Comparison of ENCODE assay signal across 1 cellular context in genomic region chr2:200221055-200221692, GRCh38.
TF ChIP-seq lines count a peak whose summit lies in the region.

No MANE protein-coding gene starts in this region.

TF ChIP-seq in HepG2, 621 proteins besides CTCF, POLR2A, EP300 and RAD21 (continued from another document and continues in another):
- TF ChIP-seq BORCS8-MEF2B (CRISPR knock-in tag; IDR thresholded peaks at IDR 0.05) = no peak
- TF ChIP-seq, protein P1, sequence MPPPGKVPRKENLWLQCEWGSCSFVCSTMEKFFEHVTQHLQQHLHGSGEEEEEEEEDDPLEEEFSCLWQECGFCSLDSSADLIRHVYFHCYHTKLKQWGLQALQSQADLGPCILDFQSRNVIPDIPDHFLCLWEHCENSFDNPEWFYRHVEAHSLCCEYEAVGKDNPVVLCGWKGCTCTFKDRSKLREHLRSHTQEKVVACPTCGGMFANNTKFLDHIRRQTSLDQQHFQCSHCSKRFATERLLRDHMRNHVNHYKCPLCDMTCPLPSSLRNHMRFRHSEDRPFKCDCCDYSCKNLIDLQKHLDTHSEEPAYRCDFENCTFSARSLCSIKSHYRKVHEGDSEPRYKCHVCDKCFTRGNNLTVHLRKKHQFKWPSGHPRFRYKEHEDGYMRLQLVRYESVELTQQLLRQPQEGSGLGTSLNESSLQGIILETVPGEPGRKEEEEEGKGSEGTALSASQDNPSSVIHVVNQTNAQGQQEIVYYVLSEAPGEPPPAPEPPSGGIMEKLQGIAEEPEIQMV (CRISPR knock-in tag; IDR thresholded peaks at IDR 0.05; ENCODE audit: low read depth) = peak; percentile 60; the same call in 1 of the 2 replicates
- TF ChIP-seq CERS6 (CRISPR knock-in tag; IDR thresholded peaks at IDR 0.05) = no peak
- TF ChIP-seq SIN3A (IDR thresholded peaks at IDR 0.05; ENCODE audit: borderline replicate concordance, low read depth, low read length) = peak; percentile 54; the same call in 1 of the 2 replicates
- TF ChIP-seq GATA4 (IDR thresholded peaks at IDR 0.05; ENCODE audit: borderline replicate concordance, low read depth) = peak; percentile 93; the same call in 1 of the 2 replicates
- TF ChIP-seq ZNF207 (IDR thresholded peaks at IDR 0.05; ENCODE audit: borderline replicate concordance) = no peak
- TF ChIP-seq ZNF768 (CRISPR knock-in tag; IDR thresholded peaks at IDR 0.05) = no peak
- TF ChIP-seq TRIM22 (IDR thresholded peaks at IDR 0.05) = no peak
- peak; percentile 85; the same call in 1 of the 2 replicates for TF ChIP-seq JUN (CRISPR knock-in tag; IDR thresholded peaks at IDR 0.05)
- TF ChIP-seq THAP8 (CRISPR knock-in tag; IDR thresholded peaks at IDR 0.05; ENCODE audit: borderline replicate concordance) = no peak
- TF ChIP-seq HOXA5 (CRISPR knock-in tag; IDR thresholded peaks at IDR 0.05) = peak; percentile 86
- TF ChIP-seq MTA1 (CRISPR knock-in tag; IDR thresholded peaks at IDR 0.05; ENCODE audit: borderline replicate concordance) = no peak; the same call in 1 of the 2 replicates
- TF ChIP-seq HOXD1 (CRISPR knock-in tag; IDR thresholded peaks at IDR 0.05) = 0 out of 2 replicates have a peak, but pooled peaks have one; percentile 44
- TF ChIP-seq, protein P2, sequence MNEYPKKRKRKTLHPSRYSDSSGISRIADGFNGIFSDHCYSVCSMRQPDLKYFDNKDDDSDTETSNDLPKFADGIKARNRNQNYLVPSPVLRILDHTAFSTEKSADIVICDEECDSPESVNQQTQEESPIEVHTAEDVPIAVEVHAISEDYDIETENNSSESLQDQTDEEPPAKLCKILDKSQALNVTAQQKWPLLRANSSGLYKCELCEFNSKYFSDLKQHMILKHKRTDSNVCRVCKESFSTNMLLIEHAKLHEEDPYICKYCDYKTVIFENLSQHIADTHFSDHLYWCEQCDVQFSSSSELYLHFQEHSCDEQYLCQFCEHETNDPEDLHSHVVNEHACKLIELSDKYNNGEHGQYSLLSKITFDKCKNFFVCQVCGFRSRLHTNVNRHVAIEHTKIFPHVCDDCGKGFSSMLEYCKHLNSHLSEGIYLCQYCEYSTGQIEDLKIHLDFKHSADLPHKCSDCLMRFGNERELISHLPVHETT (CRISPR knock-in tag; conservative IDR thresholded peaks at IDR 0.05) = 0 out of 2 replicates have a peak, but pooled peaks have one; percentile 40
- 0 out of 2 replicates have a peak, but pooled peaks have one; percentile 59 for TF ChIP-seq ZFP36L1 (CRISPR knock-in tag; IDR thresholded peaks at IDR 0.05)
- TF ChIP-seq ZNF83 (CRISPR knock-in tag; IDR thresholded peaks at IDR 0.05; ENCODE audit: borderline replicate concordance) = no peak
- peak; percentile 39; the same call in 1 of the 2 replicates for TF ChIP-seq ZNF12 (CRISPR knock-in tag; IDR thresholded peaks at IDR 0.05)
- no peak for TF ChIP-seq ZBTB1 (CRISPR knock-in tag; IDR thresholded peaks at IDR 0.05; ENCODE audit: borderline replicate concordance)
- peak; percentile 31; the same call in 1 of the 2 replicates for TF ChIP-seq RNF219 (CRISPR knock-in tag; IDR thresholded peaks at IDR 0.05)
- no peak for TF ChIP-seq NFIB (CRISPR knock-in tag; IDR thresholded peaks at IDR 0.05; ENCODE audit: borderline replicate concordance)
- peak; percentile 93 for TF ChIP-seq SALL1 (CRISPR knock-in tag; IDR thresholded peaks at IDR 0.05)
- no peak; the same call in 1 of the 2 replicates for TF ChIP-seq ZSCAN21 (CRISPR knock-in tag; IDR thresholded peaks at IDR 0.05; ENCODE audit: borderline replicate concordance)
- no peak for TF ChIP-seq KDM3A (CRISPR knock-in tag; IDR thresholded peaks at IDR 0.05; ENCODE audit: low read depth)
- TF ChIP-seq, protein P3, sequence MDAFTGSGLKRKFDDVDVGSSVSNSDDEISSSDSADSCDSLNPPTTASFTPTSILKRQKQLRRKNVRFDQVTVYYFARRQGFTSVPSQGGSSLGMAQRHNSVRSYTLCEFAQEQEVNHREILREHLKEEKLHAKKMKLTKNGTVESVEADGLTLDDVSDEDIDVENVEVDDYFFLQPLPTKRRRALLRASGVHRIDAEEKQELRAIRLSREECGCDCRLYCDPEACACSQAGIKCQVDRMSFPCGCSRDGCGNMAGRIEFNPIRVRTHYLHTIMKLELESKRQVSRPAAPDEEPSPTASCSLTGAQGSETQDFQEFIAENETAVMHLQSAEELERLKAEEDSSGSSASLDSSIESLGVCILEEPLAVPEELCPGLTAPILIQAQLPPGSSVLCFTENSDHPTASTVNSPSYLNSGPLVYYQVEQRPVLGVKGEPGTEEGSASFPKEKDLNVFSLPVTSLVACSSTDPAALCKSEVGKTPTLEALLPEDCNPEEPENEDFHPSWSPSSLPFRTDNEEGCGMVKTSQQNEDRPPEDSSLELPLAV (CRISPR knock-in tag; conservative IDR thresholded peaks at IDR 0.05; ENCODE audit: low read depth) = no peak
- TF ChIP-seq FOXO4 (CRISPR knock-in tag; conservative IDR thresholded peaks at IDR 0.05) = no peak
- TF ChIP-seq, protein P4, sequence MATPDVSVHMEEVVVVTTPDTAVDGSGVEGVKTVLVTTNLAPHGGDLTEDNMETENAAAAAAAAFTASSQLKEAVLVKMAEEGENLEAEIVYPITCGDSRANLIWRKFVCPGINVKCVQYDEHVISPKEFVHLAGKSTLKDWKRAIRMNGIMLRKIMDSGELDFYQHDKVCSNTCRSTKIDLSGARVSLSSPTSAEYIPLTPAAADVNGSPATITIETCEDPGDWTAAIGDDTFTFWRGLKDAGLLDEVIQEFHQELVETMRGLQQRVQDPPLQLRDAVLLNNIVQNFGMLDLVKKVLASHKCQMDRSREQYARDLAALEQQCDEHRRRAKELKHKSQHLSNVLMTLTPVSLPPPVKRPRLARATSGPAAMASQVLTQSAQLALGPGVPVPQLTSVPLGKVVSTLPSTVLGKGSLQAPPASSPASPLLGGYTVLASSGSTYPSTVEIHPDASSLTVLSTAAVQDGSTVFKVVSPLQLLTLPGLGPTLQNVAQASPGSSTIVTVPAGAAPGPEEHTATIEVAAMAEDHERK (CRISPR knock-in tag; IDR thresholded peaks at IDR 0.05; ENCODE audit: low read depth) = no peak
- TF ChIP-seq ZNF335 (CRISPR knock-in tag; IDR thresholded peaks at IDR 0.05) = 0 out of 2 replicates have a peak, but pooled peaks have one; percentile 73
- TF ChIP-seq REPIN1 (CRISPR knock-in tag; IDR thresholded peaks at IDR 0.05; ENCODE audit: borderline replicate concordance, low read depth) = peak; percentile 66; the same call in 1 of the 2 replicates
- TF ChIP-seq KDM2A (CRISPR knock-in tag; IDR thresholded peaks at IDR 0.05; ENCODE audit: borderline replicate concordance, low read depth) = no peak
- peak; percentile 58; the same call in 1 of the 2 replicates for TF ChIP-seq SKIL (CRISPR knock-in tag; IDR thresholded peaks at IDR 0.05; ENCODE audit: borderline replicate concordance)
- TF ChIP-seq PHB2 (IDR thresholded peaks at IDR 0.05; ENCODE audit: partially characterized antibody) = no peak
- peak; percentile 61; the same call in 1 of the 2 replicates for TF ChIP-seq ZNF292 (CRISPR knock-in tag; IDR thresholded peaks at IDR 0.05; ENCODE audit: borderline replicate concordance, low read depth)
- TF ChIP-seq XBP1 (CRISPR knock-in tag; IDR thresholded peaks at IDR 0.05) = no peak
- TF ChIP-seq CHD4 (IDR thresholded peaks at IDR 0.05; ENCODE audit: borderline replicate concordance, low read length) = peak; percentile 91
- TF ChIP-seq, protein P5, sequence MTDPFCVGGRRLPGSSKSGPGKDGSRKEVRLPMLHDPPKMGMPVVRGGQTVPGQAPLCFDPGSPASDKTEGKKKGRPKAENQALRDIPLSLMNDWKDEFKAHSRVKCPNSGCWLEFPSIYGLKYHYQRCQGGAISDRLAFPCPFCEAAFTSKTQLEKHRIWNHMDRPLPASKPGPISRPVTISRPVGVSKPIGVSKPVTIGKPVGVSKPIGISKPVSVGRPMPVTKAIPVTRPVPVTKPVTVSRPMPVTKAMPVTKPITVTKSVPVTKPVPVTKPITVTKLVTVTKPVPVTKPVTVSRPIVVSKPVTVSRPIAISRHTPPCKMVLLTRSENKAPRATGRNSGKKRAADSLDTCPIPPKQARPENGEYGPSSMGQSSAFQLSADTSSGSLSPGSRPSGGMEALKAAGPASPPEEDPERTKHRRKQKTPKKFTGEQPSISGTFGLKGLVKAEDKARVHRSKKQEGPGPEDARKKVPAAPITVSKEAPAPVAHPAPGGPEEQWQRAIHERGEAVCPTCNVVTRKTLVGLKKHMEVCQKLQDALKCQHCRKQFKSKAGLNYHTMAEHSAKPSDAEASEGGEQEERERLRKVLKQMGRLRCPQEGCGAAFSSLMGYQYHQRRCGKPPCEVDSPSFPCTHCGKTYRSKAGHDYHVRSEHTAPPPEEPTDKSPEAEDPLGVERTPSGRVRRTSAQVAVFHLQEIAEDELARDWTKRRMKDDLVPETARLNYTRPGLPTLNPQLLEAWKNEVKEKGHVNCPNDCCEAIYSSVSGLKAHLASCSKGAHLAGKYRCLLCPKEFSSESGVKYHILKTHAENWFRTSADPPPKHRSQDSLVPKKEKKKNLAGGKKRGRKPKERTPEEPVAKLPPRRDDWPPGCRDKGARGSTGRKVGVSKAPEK (CRISPR knock-in tag; IDR thresholded peaks at IDR 0.05; ENCODE audit: borderline replicate concordance) = no peak
- TF ChIP-seq MZF1 (CRISPR knock-in tag; IDR thresholded peaks at IDR 0.05; ENCODE audit: borderline replicate concordance) = no peak
- no peak for TF ChIP-seq RFX3 (CRISPR knock-in tag; IDR thresholded peaks at IDR 0.05)
- TF ChIP-seq SAFB2 (CRISPR knock-in tag; IDR thresholded peaks at IDR 0.05; ENCODE audit: borderline replicate concordance, low read depth) = no peak; the same call in 1 of the 2 replicates
- TF ChIP-seq CAMTA2 (CRISPR knock-in tag; IDR thresholded peaks at IDR 0.05; ENCODE audit: borderline replicate concordance) = no peak
- peak; percentile 79; the same call in 1 of the 2 replicates for TF ChIP-seq TOE1 (CRISPR knock-in tag; IDR thresholded peaks at IDR 0.05)
